Comparison of ENCODE assay signal across 15 cellular contexts in the genomic region with DNA sequence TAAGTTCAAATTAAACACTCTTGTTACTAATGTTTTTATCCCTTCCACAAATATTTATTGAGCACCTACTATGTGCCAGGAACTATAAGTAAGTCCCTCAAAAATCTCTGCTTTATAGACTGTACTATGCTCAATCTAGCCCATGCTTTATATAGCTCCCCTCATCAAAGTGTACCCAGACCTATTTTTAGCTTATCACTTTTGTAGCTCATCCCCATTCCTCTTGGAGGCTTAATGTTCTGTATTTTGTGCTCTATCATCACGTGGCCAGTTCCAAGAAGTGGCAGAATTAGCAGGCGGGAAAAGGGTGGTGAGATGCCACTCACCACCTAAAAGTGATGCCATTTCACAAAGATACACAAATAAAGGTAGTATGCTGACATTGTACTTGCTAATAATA.
DNase-seq lines count a peak whose midpoint lies in the region; ATAC-seq and TF ChIP-seq lines count a peak whose summit lies in the region.
"Had no signal": no experiment of that assay in that cellular context is flagged by ENCODE, and none has a peak within 500 bp of the region (broad histone marks: within the 10 kb centered on the region; RNA-seq: fewer than 3 reads in every experiment).

No MANE protein-coding gene starts in this region.

- no peak overlapping the region for H2AK5ac ChIP-seq in IMR-90 (ENCODE audit: low read depth, low read length)

- in situ Hi-C loops in IMR-90 (cut with MboI; ENCODE audit: low sequenced_read_pairs), result no loop called here

- DNase-seq in activated naive CD8-positive, alpha-beta T cell treated with anti-CD3 and anti-CD28 coated beads for 36 hours, result no peak
- DNase-seq in activated naive CD8-positive, alpha-beta T cell treated with anti-CD3 and anti-CD28 coated beads, Interleukin-2, amount 50 U/mL, for 24 hours, result no peak
- DNase-seq in IMR-90, result no peak
- DNase-seq in left ventricle myocardium superior, result no peak
- peak; percentile 26 for DNase-seq in myocyte (ENCODE audit: low read depth)
- no peak for DNase-seq in 8988T
- DNase-seq in stimulated activated naive B cell treated with anti-CD40 and anti-IgM and Interleukin-4, amounts not matched to agents 10 μg/mL and 1 μg/mL and 100 μg/mL, for 72 hours, result no peak
- DNase-seq: ACHN; CD4-positive, CD25-positive, alpha-beta regulatory T cell; DMS53; GF-D8 had no signal

- H3K4ac ChIP-seq in IMR-90 (ENCODE audit: low read depth, low read length), result peak overlapping the region; percentile 70

- H4K20me1 ChIP-seq in IMR-90 (ENCODE audit: insufficient read depth, low read length), result no peaks in the 10 kb centered on the region
- H4K20me1 ChIP-seq: BLaER1 treated with 17β-estradiol and CSF1 and Interleukin-3, amounts not matched to agents 10 nM and 100 nM had no signal

- no peak overlapping the region for H3K4me2 ChIP-seq in IMR-90 (ENCODE audit: low read depth, low read length)

- H3K9me1 ChIP-seq in IMR-90 (ENCODE audit: insufficient read depth, low read length), result peaks cover 6% of the 10 kb centered on the region

- H3K27ac Mint-ChIP-seq in activated naive CD8-positive, alpha-beta T cell treated with anti-CD3 and anti-CD28 coated beads for 36 hours, result peak overlapping the region; percentile 52
- no peak overlapping the region for H3K27ac Mint-ChIP-seq in activated naive CD8-positive, alpha-beta T cell treated with anti-CD3 and anti-CD28 coated beads, Interleukin-2, amount 50 U/mL, for 24 hours
- no peak overlapping the region for H3K27ac Mint-ChIP-seq in stimulated activated naive B cell treated with anti-CD40 and anti-IgM and Interleukin-4, amounts not matched to agents 10 μg/mL and 1 μg/mL and 100 μg/mL, for 72 hours
- H3K27ac Mint-ChIP-seq: CD4-positive, CD25-positive, alpha-beta regulatory T cell had no signal

- H3K27ac ChIP-seq in IMR-90 (ENCODE audit: insufficient read depth, low read length), result no peak overlapping the region
- H3K27ac ChIP-seq: 22Rv1; BLaER1 treated with 17β-estradiol and CSF1 and Interleukin-3, amounts not matched to agents 10 nM and 100 nM had no signal

- intact Hi-C loops in IMR-90 (cut with micrococcal nuclease) (no loop called here), left ventricle myocardium superior (cut with micrococcal nuclease) (no loop called here)

- no peak for TF ChIP-seq POLR2A in IMR-90 (IDR thresholded peaks at IDR 0.05; ENCODE audit: low read depth, low read length)

- H2AK9ac ChIP-seq in IMR-90 (replicated peaks; ENCODE audit: low read depth, low read length, poor library complexity), result no peak overlapping the region

- no peaks in the 10 kb centered on the region for H3K4me1 Mint-ChIP-seq in activated naive CD8-positive, alpha-beta T cell treated with anti-CD3 and anti-CD28 coated beads for 36 hours
- no peaks in the 10 kb centered on the region for H3K4me1 Mint-ChIP-seq in activated naive CD8-positive, alpha-beta T cell treated with anti-CD3 and anti-CD28 coated beads, Interleukin-2, amount 50 U/mL, for 24 hours
- no peaks in the 10 kb centered on the region for H3K4me1 Mint-ChIP-seq in stimulated activated naive B cell treated with anti-CD40 and anti-IgM and Interleukin-4, amounts not matched to agents 10 μg/mL and 1 μg/mL and 100 μg/mL, for 72 hours
- H3K4me1 Mint-ChIP-seq: CD4-positive, CD25-positive, alpha-beta regulatory T cell had no signal

- H3K27me3 Mint-ChIP-seq in activated naive CD8-positive, alpha-beta T cell treated with anti-CD3 and anti-CD28 coated beads for 36 hours, result peaks cover 14% of the 10 kb centered on the region
- peaks cover 15% of the 10 kb centered on the region for H3K27me3 Mint-ChIP-seq in activated naive CD8-positive, alpha-beta T cell treated with anti-CD3 and anti-CD28 coated beads, Interleukin-2, amount 50 U/mL, for 24 hours
- H3K27me3 Mint-ChIP-seq in stimulated activated naive B cell treated with anti-CD40 and anti-IgM and Interleukin-4, amounts not matched to agents 10 μg/mL and 1 μg/mL and 100 μg/mL, for 72 hours, result peaks cover 16 to 18% of the 10 kb centered on the region in 2 donors

- no peaks in the 10 kb centered on the region for H3K9me3 ChIP-seq in IMR-90 (ENCODE audit: control insufficient read depth, insufficient read depth, low read length)
- H3K9me3 ChIP-seq: BLaER1 treated with 17β-estradiol and CSF1 and Interleukin-3, amounts not matched to agents 10 nM and 100 nM; HAP-1 had no signal

- H2BK5ac ChIP-seq in IMR-90 (ENCODE audit: low read depth, low read length, poor library complexity, severe bottlenecking), result no peak overlapping the region

- ATAC-seq in activated naive CD8-positive, alpha-beta T cell treated with anti-CD3 and anti-CD28 coated beads, Interleukin-2, amount 50 U/mL, for 24 hours, result no peak
- no peak for ATAC-seq in IMR-90 (ENCODE audit: low read depth)
- ATAC-seq in left ventricle myocardium superior, result peak; percentile 99
- ATAC-seq in stimulated activated naive B cell treated with anti-CD40 and anti-IgM and Interleukin-4, amounts not matched to agents 10 μg/mL and 1 μg/mL and 100 μg/mL, for 72 hours (replicated peaks), result no peak
- no peak for ATAC-seq in HG03378 (IDR thresholded peaks at IDR 0.05; ENCODE audit: unreplicated experiment)

- POLR2A ChIA-PET in IMR-90 (lab: Charles Lee; ENCODE audit: unreplicated experiment), result no interaction called here

- CTCF ChIA-PET in IMR-90 (lab: Yijun Ruan, JAX), result interaction anchor here (0.9 kb wide), 1 partner anchor 294 kb away, joined by 3 read pairs; no protein-coding TSS in a partner anchor

- no peak overlapping the region for H3K23ac ChIP-seq in IMR-90 (ENCODE audit: low read depth, low read length)

- no peak overlapping the region for H3K14ac ChIP-seq in IMR-90 (replicated peaks; ENCODE audit: low read depth, low read length)

- H3K79me1 ChIP-seq in IMR-90 (ENCODE audit: low read depth in 1 of 2, low read length in 2 of 2), result no peaks in the 10 kb centered on the region

- H3K27me3 ChIP-seq in IMR-90 (ENCODE audit: control insufficient read depth, insufficient read depth, low read length), result no peaks in the 10 kb centered on the region
- H3K27me3 ChIP-seq: BLaER1 treated with 17β-estradiol and CSF1 and Interleukin-3, amounts not matched to agents 10 nM and 100 nM had no signal

- no peaks in the 10 kb centered on the region for H3K36me3 Mint-ChIP-seq in activated naive CD8-positive, alpha-beta T cell treated with anti-CD3 and anti-CD28 coated beads for 36 hours
- H3K36me3 Mint-ChIP-seq in activated naive CD8-positive, alpha-beta T cell treated with anti-CD3 and anti-CD28 coated beads, Interleukin-2, amount 50 U/mL, for 24 hours (ENCODE audit: low read depth), result no peaks in the 10 kb centered on the region
- H3K36me3 Mint-ChIP-seq in stimulated activated naive B cell treated with anti-CD40 and anti-IgM and Interleukin-4, amounts not matched to agents 10 μg/mL and 1 μg/mL and 100 μg/mL, for 72 hours, result no peaks in the 10 kb centered on the region
- H3K36me3 Mint-ChIP-seq: CD4-positive, CD25-positive, alpha-beta regulatory T cell had no signal

- peak overlapping the region; percentile 26; the same call in 1 of the 2 replicates for H3K18ac ChIP-seq in IMR-90 (ENCODE audit: low read depth, low read length)

- peak overlapping the region; percentile 68 for H2BK120ac ChIP-seq in IMR-90 (ENCODE audit: low read depth, low read length)

- TF ChIP-seq CTCF in IMR-90 (conservative IDR thresholded peaks at IDR 0.05; ENCODE audit: low read depth, low read length), result no peak

- no peak overlapping the region for H3K4me3 Mint-ChIP-seq in activated naive CD8-positive, alpha-beta T cell treated with anti-CD3 and anti-CD28 coated beads for 36 hours
- H3K4me3 Mint-ChIP-seq in activated naive CD8-positive, alpha-beta T cell treated with anti-CD3 and anti-CD28 coated beads, Interleukin-2, amount 50 U/mL, for 24 hours, result no peak overlapping the region
- H3K4me3 Mint-ChIP-seq in stimulated activated naive B cell treated with anti-CD40 and anti-IgM and Interleukin-4, amounts not matched to agents 10 μg/mL and 1 μg/mL and 100 μg/mL, for 72 hours, result no peak overlapping the region
- H3K4me3 Mint-ChIP-seq: CD4-positive, CD25-positive, alpha-beta regulatory T cell had no signal

- H3K4me3 ChIP-seq in IMR-90 (ENCODE audit: insufficient read depth, low read depth, low read length), result no peak overlapping the region
- H3K4me3 ChIP-seq: BLaER1 treated with 17β-estradiol and CSF1 and Interleukin-3, amounts not matched to agents 10 nM and 100 nM; HAP-1 had no signal

- H4K8ac ChIP-seq in IMR-90 (ENCODE audit: low read depth in 2 of 2, low read length in 2 of 2), result peak overlapping the region; percentile 4 to 46; a peak in 3 of 4 replicates

- WGBS in IMR-90 (ENCODE audit: extremely low coverage in 2 of 2, insufficient read length in 1 of 2), 2 experiments, result no CpG with 5 or more reads among the region's 2 CpGs

- no peaks in the 10 kb centered on the region for H3K36me3 ChIP-seq in IMR-90 (ENCODE audit: control insufficient read depth, insufficient read depth, low read length)
- H3K36me3 ChIP-seq: BLaER1 treated with 17β-estradiol and CSF1 and Interleukin-3, amounts not matched to agents 10 nM and 100 nM; HAP-1 had no signal

- H4K5ac ChIP-seq in IMR-90 (ENCODE audit: low read depth, low read length), result peak overlapping the region; percentile 9; the same call in 1 of the 2 replicates

- H2BK15ac ChIP-seq in IMR-90 (ENCODE audit: low read depth, low read length), result peak overlapping the region; percentile 81; the same call in 1 of the 3 replicates

- H3K56ac ChIP-seq in IMR-90 (ENCODE audit: extremely low read depth, insufficient read depth, low read length), result no peak overlapping the region

- TF ChIP-seq RAD21 in IMR-90 (IDR thresholded peaks at IDR 0.05; ENCODE audit: low read length), result no peak

- peaks cover 13% of the 10 kb centered on the region for H3K4me1 ChIP-seq in IMR-90 (ENCODE audit: control insufficient read depth, insufficient read depth, low read length)

- peak overlapping the region; percentile 23; the same call in 1 of the 2 replicates for H4K91ac ChIP-seq in IMR-90 (ENCODE audit: insufficient read depth, low read depth, low read length)

- no TSS peak for BruUV-seq in IMR-90 (replicated peaks; lab: Mats Ljungman, UMichigan)

- no peak overlapping the region for H3K9ac ChIP-seq in IMR-90 (ENCODE audit: low read depth, low read length)
- H3K9ac ChIP-seq: BLaER1 treated with 17β-estradiol and CSF1 and Interleukin-3, amounts not matched to agents 10 nM and 100 nM had no signal

- H3K9me3 Mint-ChIP-seq in activated naive CD8-positive, alpha-beta T cell treated with anti-CD3 and anti-CD28 coated beads for 36 hours, result no peaks in the 10 kb centered on the region
- no peaks in the 10 kb centered on the region for H3K9me3 Mint-ChIP-seq in activated naive CD8-positive, alpha-beta T cell treated with anti-CD3 and anti-CD28 coated beads, Interleukin-2, amount 50 U/mL, for 24 hours
- H3K9me3 Mint-ChIP-seq in stimulated activated naive B cell treated with anti-CD40 and anti-IgM and Interleukin-4, amounts not matched to agents 10 μg/mL and 1 μg/mL and 100 μg/mL, for 72 hours, result no peaks in the 10 kb centered on the region
- H3K9me3 Mint-ChIP-seq: CD4-positive, CD25-positive, alpha-beta regulatory T cell had no signal

- peak overlapping the region; percentile 90 for H2BK20ac ChIP-seq in IMR-90 (ENCODE audit: low read depth, low read length)

- no peak overlapping the region for H2AFZ ChIP-seq in IMR-90 (replicated peaks; ENCODE audit: low read length, poor library complexity)

- dilution Hi-C loops in IMR-90 (cut with HindIII; ENCODE audit: low sequenced_read_pairs, unreplicated experiment), result no loop called here

TF ChIP-seq in IMR-90, 13 proteins besides CTCF, POLR2A, EP300 and RAD21 (continues in another document):
- TF ChIP-seq MAZ (IDR thresholded peaks at IDR 0.05; ENCODE audit: borderline replicate concordance, low read depth, low read length), result no peak
